In the genomic region with DNA sequence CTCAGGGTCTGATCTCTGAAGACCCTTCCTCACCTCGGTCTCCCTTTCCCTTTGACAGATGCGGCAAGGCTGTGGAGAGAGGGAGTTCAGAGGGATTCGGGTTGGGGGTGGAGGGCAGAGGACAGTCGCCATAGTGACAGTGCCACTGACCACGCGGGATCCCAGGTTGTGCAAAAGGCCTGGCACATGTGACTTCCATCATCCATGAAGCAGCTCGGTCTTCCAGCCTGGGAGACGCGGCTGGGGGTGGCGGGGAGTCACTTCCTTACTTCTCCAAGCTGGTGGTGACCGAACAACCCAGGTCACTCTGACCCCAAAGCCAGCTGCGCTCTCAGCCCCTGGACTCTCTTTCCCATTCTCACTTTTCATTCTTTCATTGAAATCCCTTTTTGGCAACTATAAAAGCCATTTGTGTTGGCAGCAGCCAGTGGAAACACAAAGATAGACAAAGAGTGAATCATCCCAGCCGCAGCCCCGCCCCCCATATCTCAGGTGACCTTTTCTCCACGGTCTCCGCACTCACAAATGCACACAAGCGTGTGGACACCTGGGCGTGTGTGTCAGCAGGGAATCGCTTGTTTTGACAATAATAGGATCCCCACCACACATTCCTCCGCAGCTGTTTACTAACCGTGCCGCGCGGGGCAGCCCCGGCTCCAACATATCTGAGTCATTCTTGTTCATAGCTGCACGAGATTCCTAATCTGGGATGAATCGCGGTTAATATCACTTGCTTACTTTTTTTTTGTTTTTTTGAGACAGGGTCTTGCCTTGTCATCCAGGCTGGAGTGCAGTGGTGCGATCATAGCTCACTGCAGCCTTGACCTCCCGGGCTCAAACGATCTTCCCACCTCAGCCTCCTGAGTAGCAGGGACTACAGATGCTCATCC, we compare ENCODE assay signal across 8 cellular contexts.
DNase-seq lines count a peak whose midpoint lies in the region; ATAC-seq and TF ChIP-seq lines count a peak whose summit lies in the region.

No MANE protein-coding gene starts in this region.

- H3K27me3 Mint-ChIP-seq in activated naive CD4-positive, alpha-beta T cell treated with anti-CD3 and anti-CD28 coated beads for 36 hours (ENCODE audit: low read depth): no peaks in the 10 kb centered on the region
- H3K27me3 Mint-ChIP-seq in CD8-positive, alpha-beta T cell (ENCODE audit: low read depth): no peaks in the 10 kb centered on the region

- no peaks in the 10 kb centered on the region for H3K36me3 Mint-ChIP-seq in activated naive CD4-positive, alpha-beta T cell treated with anti-CD3 and anti-CD28 coated beads for 36 hours (ENCODE audit: low read depth)
- H3K36me3 Mint-ChIP-seq in CD8-positive, alpha-beta T cell: no peaks in the 10 kb centered on the region

- peak overlapping the region; percentile 1; the same call in 1 of the 2 replicates for H3K27ac ChIP-seq in SJSA1
- H3K27ac ChIP-seq in gastroesophageal sphincter: peak overlapping the region; percentile 49 to 94 (median 90)
- no peak overlapping the region for H3K27ac ChIP-seq in CD8-positive, alpha-beta T cell (ENCODE audit: low read depth, low read length)
- no peak overlapping the region for H3K27ac ChIP-seq in effector memory CD4-positive, alpha-beta T cell (ENCODE audit: insufficient read depth, low read length, poor library complexity, severe bottlenecking)

- POLR2A ChIA-PET in CD8-positive, alpha-beta T cell (lab: Charles Lee): no interaction called here

- H3K27me3 ChIP-seq in SJSA1 (replicated peaks) (no peaks in the 10 kb centered on the region), gastroesophageal sphincter (no peaks in the 10 kb centered on the region)
- no peaks in the 10 kb centered on the region for H3K27me3 ChIP-seq in CD8-positive, alpha-beta T cell (ENCODE audit: insufficient read depth, low read length)
- no peaks in the 10 kb centered on the region for H3K27me3 ChIP-seq in effector memory CD4-positive, alpha-beta T cell (replicated peaks; ENCODE audit: control insufficient read depth, insufficient read depth, low read length, poor library complexity, severe bottlenecking)

- no peak overlapping the region for H3K27ac Mint-ChIP-seq in activated naive CD4-positive, alpha-beta T cell treated with anti-CD3 and anti-CD28 coated beads for 36 hours
- no peak overlapping the region for H3K27ac Mint-ChIP-seq in CD8-positive, alpha-beta T cell

- H3K4me1 ChIP-seq in SJSA1 (replicated peaks) (peaks cover 20% of the 10 kb centered on the region), gastroesophageal sphincter (peaks cover 3 to 78% (median 49%) of the 10 kb centered on the region in 3 donors)
- no peaks in the 10 kb centered on the region for H3K4me1 ChIP-seq in CD8-positive, alpha-beta T cell (ENCODE audit: insufficient read depth, low read length)
- no peaks in the 10 kb centered on the region for H3K4me1 ChIP-seq in effector memory CD4-positive, alpha-beta T cell (ENCODE audit: control insufficient read depth, insufficient read depth, low read length, poor library complexity, severe bottlenecking)

- H3K36me3 ChIP-seq in SJSA1 (no peaks in the 10 kb centered on the region), gastroesophageal sphincter (no peaks in the 10 kb centered on the region)
- no peaks in the 10 kb centered on the region for H3K36me3 ChIP-seq in CD8-positive, alpha-beta T cell (ENCODE audit: insufficient read depth, low read length)
- H3K36me3 ChIP-seq in effector memory CD4-positive, alpha-beta T cell (ENCODE audit: control insufficient read depth, insufficient read depth, low read length): no peaks in the 10 kb centered on the region

- H3K4me3 Mint-ChIP-seq in activated naive CD4-positive, alpha-beta T cell treated with anti-CD3 and anti-CD28 coated beads for 36 hours: no peak overlapping the region
- no peak overlapping the region for H3K4me3 Mint-ChIP-seq in CD8-positive, alpha-beta T cell

- H3K4me1 Mint-ChIP-seq in activated naive CD4-positive, alpha-beta T cell treated with anti-CD3 and anti-CD28 coated beads for 36 hours (ENCODE audit: low read depth): peaks cover 10% of the 10 kb centered on the region
- H3K4me1 Mint-ChIP-seq in CD8-positive, alpha-beta T cell (ENCODE audit: low read depth): peaks cover 3% of the 10 kb centered on the region

- WGBS in gastroesophageal sphincter (ENCODE audit: low coverage in 1 of 2), 2 donors: 20 to 36% methylated on average over 13 to 28 of the region's 31 CpGs

- ATAC-seq in gastroesophageal sphincter: peak; percentile 71
- ATAC-seq in sciatic nerve: peak; percentile 80
- no peak for ATAC-seq in CD8-positive, alpha-beta T cell

- CTCF ChIA-PET in activated naive CD4-positive, alpha-beta T cell treated with anti-CD3 and anti-CD28 coated beads for 36 hours (lab: Charles Lee): no interaction called here
- CTCF ChIA-PET in CD8-positive, alpha-beta T cell (lab: Charles Lee): interaction anchor here (0.7 kb wide), 1 partner anchor 17 kb away, joined by 3 read pairs; no protein-coding TSS in a partner anchor

- peak; percentile 14 for DNase-seq in activated naive CD4-positive, alpha-beta T cell treated with anti-CD3 and anti-CD28 coated beads for 36 hours
- DNase-seq in activated naive CD4-positive, alpha-beta T cell (lab: John Stamatoyannopoulos, UW): no peak
- DNase-seq in SJSA1 (ENCODE audit: low read depth in 1 of 2, low spot score in 2 of 2): peak; percentile 90 to 91
- peak; percentile 91 for DNase-seq in sciatic nerve (ENCODE audit: low spot score)
- DNase-seq in CD8-positive, alpha-beta T cell: no peak
- DNase-seq in effector memory CD4-positive, alpha-beta T cell: no peak
- no peak for DNase-seq in NCI-H2081 treated with DMSO at 0.1 percent for 48 hours (lab: John Stamatoyannopoulos, UW)

- TF ChIP-seq CTCF in gastroesophageal sphincter (IDR thresholded peaks at IDR 0.05): peak in 1 of 4 experiments; percentile 15
- no peak for TF ChIP-seq CTCF in CD8-positive, alpha-beta T cell (IDR thresholded peaks at IDR 0.05)

- H3K4me3 ChIP-seq in SJSA1: 0 out of 2 replicates have a peak overlapping the region, but pooled peaks have one; percentile 3
- H3K4me3 ChIP-seq in gastroesophageal sphincter: peak overlapping the region in 1 of 2 donors; percentile 15
- H3K4me3 ChIP-seq in CD8-positive, alpha-beta T cell (ENCODE audit: low read depth, low read length): no peak overlapping the region
- no peak overlapping the region for H3K4me3 ChIP-seq in effector memory CD4-positive, alpha-beta T cell (ENCODE audit: insufficient read depth, low read depth, low read length, poor library complexity, severe bottlenecking)

- TF ChIP-seq POLR2A in gastroesophageal sphincter (IDR thresholded peaks at IDR 0.05): no peak

- intact Hi-C loops in activated naive CD4-positive, alpha-beta T cell treated with anti-CD3 and anti-CD28 coated beads for 36 hours (cut with micrococcal nuclease): no loop called here
- intact Hi-C loops in sciatic nerve (cut with DNase I): no loop called here
- intact Hi-C loops in CD8-positive, alpha-beta T cell (cut with DNase I, micrococcal nuclease): no loop called here

- no peak for TF ChIP-seq EP300 in gastroesophageal sphincter (IDR thresholded peaks at IDR 0.05)

- H3K9me3 Mint-ChIP-seq in activated naive CD4-positive, alpha-beta T cell treated with anti-CD3 and anti-CD28 coated beads for 36 hours: no peaks in the 10 kb centered on the region
- no peaks in the 10 kb centered on the region for H3K9me3 Mint-ChIP-seq in CD8-positive, alpha-beta T cell

- H3K9me3 ChIP-seq in SJSA1 (replicated peaks) (no peaks in the 10 kb centered on the region), gastroesophageal sphincter (no peaks in the 10 kb centered on the region)
- H3K9me3 ChIP-seq in CD8-positive, alpha-beta T cell (ENCODE audit: low read length): no peaks in the 10 kb centered on the region
- H3K9me3 ChIP-seq in effector memory CD4-positive, alpha-beta T cell (ENCODE audit: control insufficient read depth, low read length): no peaks in the 10 kb centered on the region

Comparison
In these comparisons a context has a peak if more than half of its experiments do, and no peak if none do; other contexts are left out.
1. DNase-seq: peak in activated naive CD4-positive, alpha-beta T cell treated with anti-CD3 and anti-CD28 coated beads for 36 hours (single experiment), SJSA1 (2 of 2) and sciatic nerve (single experiment); none in activated naive CD4-positive, alpha-beta T cell (0 of 4), CD8-positive, alpha-beta T cell (0 of 7), effector memory CD4-positive, alpha-beta T cell (0 of 3) and NCI-H2081 treated with DMSO at 0.1 percent for 48 hours (single experiment).
2. H3K27ac ChIP-seq: peak in SJSA1 (single experiment) and gastroesophageal sphincter (4 of 4); none in CD8-positive, alpha-beta T cell (single experiment) and effector memory CD4-positive, alpha-beta T cell (single experiment).